ENCODE assay signal across 21 cellular contexts in the genomic region with DNA sequence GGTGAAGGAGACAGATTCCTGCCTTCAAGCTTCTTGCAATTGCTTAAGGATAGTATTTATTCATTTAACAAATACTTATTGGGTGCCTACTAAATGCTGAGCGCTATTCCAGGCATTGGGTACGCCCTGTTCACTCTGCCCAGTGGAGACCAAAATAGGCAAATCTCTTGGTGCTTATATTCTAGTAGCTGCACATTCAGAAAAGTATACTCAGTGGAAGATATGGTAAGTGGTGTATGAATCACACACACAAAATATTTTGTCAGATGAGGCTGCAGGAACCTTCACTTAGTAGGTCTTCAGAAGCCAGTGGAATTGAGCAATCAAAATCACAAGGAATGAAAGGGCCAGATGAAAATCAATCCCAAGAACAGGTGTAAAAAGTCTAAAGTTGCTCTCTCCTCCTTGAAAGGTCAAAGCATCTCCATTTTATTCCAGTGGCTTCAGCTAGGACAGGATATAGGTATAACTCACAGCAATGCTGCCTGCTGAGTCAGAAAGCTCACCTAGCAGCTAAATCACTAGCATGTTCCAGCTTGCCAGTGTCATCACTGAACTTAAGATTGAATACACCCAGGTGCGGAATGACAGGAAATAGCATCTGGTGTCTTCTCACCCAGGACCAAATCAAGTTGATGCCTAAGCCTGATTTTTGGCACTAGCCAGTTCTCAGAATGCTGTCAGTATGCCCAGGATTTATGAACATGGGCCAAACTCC.
DNase-seq lines count a peak whose midpoint lies in the region; ATAC-seq lines count a peak whose summit lies in the region.
"Had no signal": no experiment of that assay in that cellular context is flagged by ENCODE, and none has a peak within 500 bp of the region (broad histone marks: within the 10 kb centered on the region; RNA-seq: fewer than 3 reads in every experiment).

No MANE protein-coding gene starts in this region.

- DNase-seq in DMS53 (lab: John Stamatoyannopoulos, UW) = peak; percentile 61
- peak; percentile 32 for DNase-seq in NCI-H1694 treated with DMSO at 0.1 percent for 48 hours (lab: John Stamatoyannopoulos, UW)
- peak; percentile 15 for DNase-seq in astrocyte of the hippocampus (ENCODE audit: low read depth, low spot score)
- DNase-seq in islet precursor cell = peak; percentile 35
- DNase-seq in UCSD-AML1 (lab: John Stamatoyannopoulos, UW; ENCODE audit: unreplicated experiment) = no peak
- DNase-seq in stimulated activated naive CD8-positive, alpha-beta T cell treated with anti-CD3 and anti-CD28 coated beads, Interleukin-15, Interleukin-2, amounts not matched to agents 100 U/mL and 50 U/mL, for 24 hours = no peak
- DNase-seq: ACHN; activated naive CD4-positive, alpha-beta T cell treated with anti-CD3 and anti-CD28 coated beads for 36 hours; activated T-cell treated with anti-CD3 and anti-CD28 coated beads, Interleukin-2, amount 50 U/mL, for 48 hours; amniotic stem cell; DND-41; head of caudate nucleus; HFFc6; mesendoderm; MM.1S; NCI-H2227 treated with DMSO at 0.1 percent for 48 hours; stimulated activated CD4-positive, alpha-beta T cell treated with anti-CD3 and anti-CD28 coated beads, Interleukin-1b, Interleukin-23, amount 100 ng/mL, for 48 hours had no signal

- ATAC-seq in GM19351 (IDR thresholded peaks at IDR 0.05; ENCODE audit: unreplicated experiment) (no peak), HG02840 (IDR thresholded peaks at IDR 0.05; ENCODE audit: low FRiP score, unreplicated experiment) (no peak)
- no peak for ATAC-seq in stimulated activated naive CD8-positive, alpha-beta T cell treated with anti-CD3 and anti-CD28 coated beads, Interleukin-15, Interleukin-2, amounts not matched to agents 100 U/mL and 50 U/mL, for 24 hours
- ATAC-seq: GM23338, Panc1 had no signal

Comparison
In these comparisons a context has a peak if more than half of its experiments do, and no peak if none do; other contexts are left out.
1. DNase-seq: peak in DMS53 (single experiment), NCI-H1694 treated with DMSO at 0.1 percent for 48 hours (single experiment), astrocyte of the hippocampus (single experiment) and islet precursor cell (single experiment); none in UCSD-AML1 (single experiment) and stimulated activated naive CD8-positive, alpha-beta T cell treated with anti-CD3 and anti-CD28 coated beads, Interleukin-15, Interleukin-2, amounts not matched to agents 100 U/mL and 50 U/mL, for 24 hours (single experiment).